Comparison of ENCODE assay signal across 28 cellular contexts in genomic region chr15:78711638-78712037, GRCh38.
"Had no signal": no experiment of that assay in that cellular context is flagged by ENCODE, and none has a peak within 500 bp of the region (broad histone marks: within the 10 kb centered on the region; RNA-seq: fewer than 3 reads in every experiment).

No MANE protein-coding gene starts in this region.

- H3K4me3 ChIP-seq: lower lobe of right lung, pancreas, prostate gland, sigmoid colon, spleen, suprapubic skin, thoracic aorta, tibial artery, upper lobe of right lung had no signal

- H3K27ac Mint-ChIP-seq: naive thymus-derived CD8-positive, alpha-beta T cell; nephron; stimulated activated effector memory CD8-positive, alpha-beta T cell treated with anti-CD3 and anti-CD28 coated beads, Interleukin-12 subunit alpha, Interleukin-12 subunit beta, amount 100 ng/mL, for 72 hours; stimulated activated naive CD8-positive, alpha-beta T cell treated with anti-CD3 and anti-CD28 coated beads, Interleukin-15, Interleukin-2, amounts not matched to agents 100 ng/mL and 50 ng/mL, for 24 hours had no signal

- H3K9me3 ChIP-seq: lower lobe of right lung, neutrophil, pancreas, prostate gland, sigmoid colon, suprapubic skin, thoracic aorta, tibial artery, upper lobe of right lung had no signal

- H3K4me1 ChIP-seq: prostate gland had no signal

- DNase-seq: hippocampal formation; kidney glomerular epithelial cell; left cardiac atrium; lower lobe of right lung; mammary epithelial cell; mesenchymal stem cell; naive thymus-derived CD8-positive, alpha-beta T cell; occipital lobe; pancreas; retina; right cardiac atrium; sigmoid colon; small intestine; spleen; stimulated activated CD4-positive, alpha-beta T cell treated with anti-CD3 and anti-CD28 coated beads, Interleukin-4, amount 100 ng/mL, for 24 hours; stimulated activated naive CD4-positive, alpha-beta T cell; tibial artery; trophoblast cell; upper lobe of right lung had no signal

- H3K36me3 Mint-ChIP-seq: stimulated activated effector memory CD8-positive, alpha-beta T cell treated with anti-CD3 and anti-CD28 coated beads, Interleukin-12 subunit alpha, Interleukin-12 subunit beta, amount 100 ng/mL, for 72 hours had no signal

- H3K36me3 ChIP-seq: lower lobe of right lung, neutrophil, pancreas, prostate gland, sigmoid colon, spleen, suprapubic skin, thoracic aorta, tibial artery, upper lobe of right lung had no signal

- H3K4me3 Mint-ChIP-seq: naive thymus-derived CD8-positive, alpha-beta T cell; nephron; neural crest cell; stimulated activated effector memory CD8-positive, alpha-beta T cell treated with anti-CD3 and anti-CD28 coated beads, Interleukin-12 subunit alpha, Interleukin-12 subunit beta, amount 100 ng/mL, for 72 hours; stimulated activated naive CD8-positive, alpha-beta T cell treated with anti-CD3 and anti-CD28 coated beads, Interleukin-15, Interleukin-2, amounts not matched to agents 100 ng/mL and 50 ng/mL, for 24 hours had no signal

- H3K9me3 Mint-ChIP-seq: stimulated activated effector memory CD8-positive, alpha-beta T cell treated with anti-CD3 and anti-CD28 coated beads, Interleukin-12 subunit alpha, Interleukin-12 subunit beta, amount 100 ng/mL, for 72 hours; stimulated activated naive CD8-positive, alpha-beta T cell treated with anti-CD3 and anti-CD28 coated beads, Interleukin-15, Interleukin-2, amounts not matched to agents 100 ng/mL and 50 ng/mL, for 24 hours had no signal

- H3K27me3 ChIP-seq: pancreas, sigmoid colon had no signal

- H3K4me1 Mint-ChIP-seq: nephron; neural crest cell; stimulated activated effector memory CD8-positive, alpha-beta T cell treated with anti-CD3 and anti-CD28 coated beads, Interleukin-12 subunit alpha, Interleukin-12 subunit beta, amount 100 ng/mL, for 72 hours had no signal

- H3K27ac ChIP-seq: lower lobe of right lung, neutrophil, pancreas, prostate gland, sigmoid colon, spleen, suprapubic skin, thoracic aorta, tibial artery, upper lobe of right lung had no signal

- ATAC-seq: left cardiac atrium; left lobe of liver; lower lobe of right lung; naive thymus-derived CD8-positive, alpha-beta T cell; pancreas; right cardiac atrium; stimulated activated effector memory CD8-positive, alpha-beta T cell treated with anti-CD3 and anti-CD28 coated beads, Interleukin-12 subunit alpha, Interleukin-12 subunit beta, amount 100 ng/mL, for 72 hours; upper lobe of right lung had no signal
